In genomic region chr2:20097889-20098714, GRCh38 we compare ENCODE assay signal across 8 cellular contexts. TPM values are rescaled to one million over a fixed set of nuclear protein-coding genes. Genes with fewer than 3 reads are reported as not detected.
DNase-seq lines count a peak whose midpoint lies in the region; FAIRE-seq and TF ChIP-seq lines count a peak whose summit lies in the region.

No MANE protein-coding gene starts in this region.

- H3K4me3 ChIP-seq in GM23248 (no peak overlapping the region), fibroblast of the aortic adventitia (ENCODE audit: low read depth, low read length) (no peak overlapping the region), neuronal stem cell (ENCODE audit: low read length in 2 of 2) (no peak overlapping the region)

- H2BK5ac ChIP-seq in neuronal stem cell (ENCODE audit: low read length), result no peak overlapping the region

- peak overlapping the region; percentile 26 for H2BK120ac ChIP-seq in neuronal stem cell (ENCODE audit: low read depth, low read length)

- in situ Hi-C loops in GM23248 (cut with MboI), result loop anchor here (10.0 kb wide), 1 partner anchor 133 kb away; no protein-coding TSS in a partner anchor

- TF ChIP-seq CTCF in fibroblast of the aortic adventitia (IDR thresholded peaks at IDR 0.05; ENCODE audit: insufficient read depth, low read length), result peak; percentile 90

- peak overlapping the region; percentile 76 for H2AK5ac ChIP-seq in neuronal stem cell (ENCODE audit: low read depth, low read length)

- no peak overlapping the region for H4K91ac ChIP-seq in neuronal stem cell (ENCODE audit: low read depth, low read length, poor library complexity)

- peak; percentile 89 for DNase-seq in Daoy (ENCODE audit: low read depth)
- DNase-seq in GM23248, result peak; percentile 89
- DNase-seq in LHCN-M2 (ENCODE audit: low read depth), result peak; percentile 77
- DNase-seq in RCC 7860 (ENCODE audit: low spot score), result peak; percentile 75
- peak; percentile 78 to 83 for DNase-seq in activated T-cell treated with anti-CD3 and anti-CD28 coated beads, Interleukin-2, amount 50 U/mL, for 48 hours
- peak; percentile 89 for DNase-seq in fibroblast of the aortic adventitia (ENCODE audit: low read depth)
- peak; percentile 78 for DNase-seq in neuronal stem cell (ENCODE audit: low spot score)
- DNase-seq in stromal cell of bone marrow (ENCODE audit: low read depth), result peak; percentile 67

- H3K79me1 ChIP-seq in neuronal stem cell (ENCODE audit: low read depth, low read length), result no peaks in the 10 kb centered on the region

- H3K9ac ChIP-seq in GM23248, result no peak overlapping the region
- H3K9ac ChIP-seq in neuronal stem cell (ENCODE audit: low read depth, low read length, poor library complexity), result no peak overlapping the region

- H2AFZ ChIP-seq in GM23248, result peak overlapping the region; percentile 51; the same call in 1 of the 2 replicates
- peak overlapping the region; percentile 76 for H2AFZ ChIP-seq in neuronal stem cell (ENCODE audit: low read length)

- peaks cover 15% of the 10 kb centered on the region for H3K4me1 ChIP-seq in GM23248 (ENCODE audit: insufficient read depth)
- peaks cover 9 to 10% of the 10 kb centered on the region in 2 donors for H3K4me1 ChIP-seq in neuronal stem cell (ENCODE audit: control insufficient read depth in 2 of 2, insufficient read depth in 1 of 2, low read depth in 1 of 2, low read length in 2 of 2)

- no peak for FAIRE-seq in RCC 7860 (lab: Jason Lieb, UNC)

- no peaks in the 10 kb centered on the region for H3K36me3 ChIP-seq in GM23248 (ENCODE audit: low read depth)
- no peaks in the 10 kb centered on the region for H3K36me3 ChIP-seq in neuronal stem cell (replicated peaks in 1 of 2; ENCODE audit: control insufficient read depth in 2 of 2, insufficient read depth in 2 of 2, low read length in 2 of 2)

- H4K20me1 ChIP-seq in GM23248 (ENCODE audit: insufficient read depth), result no peaks in the 10 kb centered on the region

- no peak overlapping the region for H3K14ac ChIP-seq in neuronal stem cell (ENCODE audit: low read length)

- H3F3A ChIP-seq in GM23248 (ENCODE audit: insufficient read depth), result no peaks in the 10 kb centered on the region

- no peak overlapping the region for H3K18ac ChIP-seq in neuronal stem cell (ENCODE audit: low read length)

- WGBS in GM23248 (ENCODE audit: low coverage in 1 of 2, low lambda C conversion rate in 2 of 2, missing lambda C conversion rate in 2 of 2), 2 experiments, result 22 to 25% methylated on average over 21 of the region's 21 CpGs
- WGBS in neuronal stem cell (ENCODE audit: extremely low coverage in 2 of 2, insufficient read length in 2 of 2, insufficient replicate concordance in 1 of 2), 2 donors, result no CpG with 5 or more reads among the region's 21 CpGs

- H2BK12ac ChIP-seq in neuronal stem cell (ENCODE audit: low read length), result no peak overlapping the region

- H3K9me2 ChIP-seq in GM23248 (ENCODE audit: insufficient read depth), result no peaks in the 10 kb centered on the region

- no peak overlapping the region for H2BK15ac ChIP-seq in neuronal stem cell (ENCODE audit: low read length)

- no peak overlapping the region for H3K4ac ChIP-seq in neuronal stem cell (ENCODE audit: low read length)

- peak overlapping the region; percentile 56 for H3K23ac ChIP-seq in neuronal stem cell (ENCODE audit: low read depth, low read length, poor library complexity)

- H3K27me3 ChIP-seq in GM23248 (replicated peaks; ENCODE audit: insufficient read depth) (no peaks in the 10 kb centered on the region), neuronal stem cell (ENCODE audit: control insufficient read depth in 3 of 3, insufficient read depth in 3 of 3, low read depth in 1 of 3, low read length in 3 of 3) (peaks cover 0 to 9% (median 0%) of the 10 kb centered on the region in 3 experiments)

- H3K79me2 ChIP-seq in GM23248 (ENCODE audit: insufficient read depth), result no peaks in the 10 kb centered on the region

- H3K9me3 ChIP-seq in GM23248 (ENCODE audit: low read depth) (no peaks in the 10 kb centered on the region), neuronal stem cell (replicated peaks in 1 of 2; ENCODE audit: control insufficient read depth in 2 of 2, insufficient read depth in 1 of 2, low read depth in 1 of 2, low read length in 2 of 2) (peaks cover 2 to 6% of the 10 kb centered on the region in 2 donors)

- no peak overlapping the region for H3K4me2 ChIP-seq in GM23248 (ENCODE audit: unreplicated experiment)
- H3K4me2 ChIP-seq in neuronal stem cell (ENCODE audit: insufficient read depth, low read length, poor library complexity, severe bottlenecking), result peak overlapping the region; percentile 19

- H3K27ac ChIP-seq in GM23248 (no peak overlapping the region), neuronal stem cell (replicated peaks; ENCODE audit: low read length) (no peak overlapping the region)

- H4K8ac ChIP-seq in neuronal stem cell (ENCODE audit: low read depth, low read length), result no peak overlapping the region

RNA-seq across cellular contexts. Expression of gene LAPTM4A, which starts 46.7 kb away (rescaled TPM):
- total RNA-seq in Daoy (2014; rRNA removed; shearing (Covaris generic)), result 118 and 120 TPM in 2 replicates
- total RNA-seq in GM23248 (2014; rRNA removed; shearing (Covaris generic)), result 363 and 372 TPM in 2 replicates
- 752 and 760 TPM in 2 replicates for polyA plus RNA-seq in GM23248 (2016; fragmentation: Nextera tagmentation; extraction: Ambion mirVana)
- total RNA-seq in LHCN-M2 (2014; rRNA removed) (134 and 174 TPM in 2 replicates), fibroblast of the aortic adventitia (ENCODE audit: low replicate concordance) (90.2 and 251 TPM in 2 replicates)
- 279 TPM for polyA plus RNA-seq in LHCN-M2 (2012)
- 262 TPM for polyA plus RNA-seq in neuronal stem cell (2013, experiment 1 of 2)
- polyA plus RNA-seq in neuronal stem cell (2013, experiment 2 of 2), result 267 TPM
